1 cellular context compared by ENCODE assay signal in the genomic region with DNA sequence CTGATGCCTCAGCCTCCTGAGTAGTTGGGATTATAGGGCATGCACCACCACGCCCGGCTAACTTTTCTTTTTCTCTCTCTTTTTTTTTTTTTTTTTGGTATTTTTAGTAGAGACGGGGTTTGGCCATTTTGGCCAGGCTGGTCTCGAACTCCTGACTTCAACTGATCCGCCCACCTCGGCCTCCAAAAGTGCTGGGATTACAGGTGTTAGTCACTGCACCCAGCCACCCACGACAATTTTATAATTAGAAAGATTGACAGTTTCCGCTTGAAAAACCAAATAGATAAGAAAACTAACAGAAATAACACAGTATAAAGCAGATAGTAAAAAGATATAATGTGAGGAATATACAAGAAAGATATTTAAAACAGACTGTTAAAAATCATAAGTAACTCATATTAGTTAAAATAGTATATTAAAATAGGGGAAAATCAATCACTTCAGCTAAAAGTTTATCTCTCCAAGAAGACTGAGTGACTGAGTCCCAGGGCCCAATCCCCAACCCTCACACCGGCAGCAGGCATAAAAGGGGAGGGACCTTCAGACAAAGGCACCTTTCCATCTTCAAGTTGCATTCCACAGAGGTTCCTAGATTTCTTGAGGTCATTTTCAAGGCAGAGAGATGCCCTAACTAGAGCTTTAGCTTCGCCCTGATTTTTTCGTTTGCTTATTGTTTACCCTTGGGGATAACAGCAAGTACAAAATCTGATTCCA.
TF ChIP-seq lines count a peak whose summit lies in the region.

No MANE protein-coding gene starts in this region.

TF ChIP-seq in HEK293, 187 proteins besides CTCF, POLR2A, EP300 and RAD21 (continued from another document):
- TF ChIP-seq, protein P1, sequence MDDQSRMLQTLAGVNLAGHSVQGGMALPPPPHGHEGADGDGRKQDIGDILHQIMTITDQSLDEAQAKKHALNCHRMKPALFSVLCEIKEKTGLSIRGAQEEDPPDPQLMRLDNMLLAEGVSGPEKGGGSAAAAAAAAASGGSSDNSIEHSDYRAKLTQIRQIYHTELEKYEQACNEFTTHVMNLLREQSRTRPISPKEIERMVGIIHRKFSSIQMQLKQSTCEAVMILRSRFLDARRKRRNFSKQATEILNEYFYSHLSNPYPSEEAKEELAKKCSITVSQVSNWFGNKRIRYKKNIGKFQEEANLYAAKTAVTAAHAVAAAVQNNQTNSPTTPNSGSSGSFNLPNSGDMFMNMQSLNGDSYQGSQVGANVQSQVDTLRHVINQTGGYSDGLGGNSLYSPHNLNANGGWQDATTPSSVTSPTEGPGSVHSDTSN (CRISPR knock-in tag; IDR thresholded peaks at IDR 0.05), result no peak
- peak; percentile 85 for TF ChIP-seq ZBTB48 (tag by site-specific recombination; IDR thresholded peaks at IDR 0.05)
- 0 out of 2 replicates have a peak, but pooled peaks have one; percentile 7 for TF ChIP-seq EGR2 (tag by site-specific recombination; IDR thresholded peaks at IDR 0.05; ENCODE audit: low read depth)
- TF ChIP-seq ZNF366 (tag by site-specific recombination; conservative IDR thresholded peaks at IDR 0.05), result 0 out of 2 replicates have a peak, but pooled peaks have one; percentile 28
- no peak for TF ChIP-seq ZNF174 (tag by site-specific recombination; IDR thresholded peaks at IDR 0.05)
- TF ChIP-seq ZNF707 (tag by site-specific recombination; IDR thresholded peaks at IDR 0.05), result no peak
- peak; percentile 54 for TF ChIP-seq ZFHX2 (tag by site-specific recombination; conservative IDR thresholded peaks at IDR 0.05)
- TF ChIP-seq, protein P2, sequence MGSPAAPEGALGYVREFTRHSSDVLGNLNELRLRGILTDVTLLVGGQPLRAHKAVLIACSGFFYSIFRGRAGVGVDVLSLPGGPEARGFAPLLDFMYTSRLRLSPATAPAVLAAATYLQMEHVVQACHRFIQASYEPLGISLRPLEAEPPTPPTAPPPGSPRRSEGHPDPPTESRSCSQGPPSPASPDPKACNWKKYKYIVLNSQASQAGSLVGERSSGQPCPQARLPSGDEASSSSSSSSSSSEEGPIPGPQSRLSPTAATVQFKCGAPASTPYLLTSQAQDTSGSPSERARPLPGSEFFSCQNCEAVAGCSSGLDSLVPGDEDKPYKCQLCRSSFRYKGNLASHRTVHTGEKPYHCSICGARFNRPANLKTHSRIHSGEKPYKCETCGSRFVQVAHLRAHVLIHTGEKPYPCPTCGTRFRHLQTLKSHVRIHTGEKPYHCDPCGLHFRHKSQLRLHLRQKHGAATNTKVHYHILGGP (tag by site-specific recombination; IDR thresholded peaks at IDR 0.05), result 0 out of 2 replicates have a peak, but pooled peaks have one; percentile 26
TF ChIP-seq in HEK293: peak in this region for 5.
